ENCODE assay signal across 9 cellular contexts in the genomic region with DNA sequence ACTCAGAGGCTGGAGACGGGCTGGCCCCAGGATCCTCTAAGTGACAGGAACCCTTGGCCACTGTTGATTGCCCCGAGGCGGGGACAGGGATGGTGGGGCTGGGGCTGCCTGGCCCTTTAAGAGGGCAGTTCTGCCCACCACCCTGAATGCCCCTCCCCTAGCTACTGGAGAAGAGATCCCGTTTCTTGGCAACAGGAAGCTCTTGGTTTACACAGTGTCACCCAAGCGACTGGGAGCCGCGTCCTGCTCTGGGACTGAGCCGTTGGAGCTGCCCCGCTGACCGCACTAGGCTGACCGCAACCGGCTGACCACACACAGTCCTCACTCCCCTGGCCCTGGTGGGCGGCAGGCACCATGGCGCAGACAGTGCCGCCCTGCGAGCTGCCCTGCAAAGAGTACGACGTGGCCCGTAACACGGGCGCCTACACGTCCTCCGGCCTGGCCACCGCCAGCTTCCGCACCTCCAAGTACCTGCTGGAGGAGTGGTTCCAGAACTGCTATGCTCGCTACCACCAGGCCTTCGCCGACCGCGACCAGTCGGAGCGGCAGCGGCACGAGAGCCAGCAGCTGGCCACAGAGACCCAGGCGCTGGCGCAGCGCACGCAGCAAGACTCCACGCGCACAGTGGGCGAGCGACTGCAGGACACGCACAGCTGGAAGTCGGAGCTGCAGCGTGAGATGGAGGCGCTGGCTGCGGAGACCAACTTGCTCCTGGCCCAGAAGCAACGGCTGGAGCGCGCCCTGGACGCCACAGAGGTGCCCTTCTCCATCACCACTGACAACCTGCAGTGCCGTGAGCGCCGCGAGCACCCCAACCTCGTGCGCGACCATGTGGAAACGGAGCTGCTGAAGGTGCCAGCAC. TPM values are rescaled to one million over a fixed set of nuclear protein-coding genes. Genes with fewer than 3 reads are reported as not detected.
A peak's percentile ranks its signal among the peaks of the same experiment; 100 is the strongest.
DNase-seq lines count a peak whose midpoint lies in the region; ATAC-seq and TF ChIP-seq lines count a peak whose summit lies in the region.
"Had no signal": no experiment of that assay in that cellular context is flagged by ENCODE, and none has a peak within 500 bp of the region (broad histone marks: within the 10 kb centered on the region; RNA-seq: fewer than 3 reads in every experiment).

TSS of gene TEKT4 (plus strand) at position 205 of the 862 bp plus-strand sequence. CDS start at position 355, 150 bp downstream.

- intact Hi-C loops in colonic mucosa (cut with DNase I): no loop called here

- H3K9me3 ChIP-seq in iPS-20b (ENCODE audit: insufficient read depth, low read depth, low read length) (no peaks in the 10 kb centered on the region), skeletal muscle satellite cell (replicated peaks; ENCODE audit: low read length) (no peaks in the 10 kb centered on the region), colonic mucosa (no peaks in the 10 kb centered on the region)

- H3K4me2 ChIP-seq in skeletal muscle satellite cell (ENCODE audit: low read length): peak within 1 kb of the TSS; percentile 29

- H3K27me3 ChIP-seq in iPS-20b (ENCODE audit: insufficient read depth, low read length) (peaks cover 86% of the 10 kb centered on the region), skeletal muscle satellite cell (ENCODE audit: control insufficient read depth, insufficient read depth, low read length) (peaks cover 7% of the 10 kb centered on the region), colonic mucosa (peaks cover 6% of the 10 kb centered on the region)

- H3K4me1 ChIP-seq in iPS-20b (ENCODE audit: insufficient read depth, low read length): no peaks in the 10 kb centered on the region
- H3K4me1 ChIP-seq in skeletal muscle satellite cell (ENCODE audit: control insufficient read depth, insufficient read depth, low read length): no peaks in the 10 kb centered on the region
- no peaks in the 10 kb centered on the region for H3K4me1 ChIP-seq in colonic mucosa

- peak within 1 kb of the TSS; percentile 58 for H3K4me3 ChIP-seq in iPS-20b (ENCODE audit: low read length)
- H3K4me3 ChIP-seq in skeletal muscle satellite cell (ENCODE audit: low read length): no peak within 1 kb of the TSS
- H3K4me3 ChIP-seq in colonic mucosa: no peak within 1 kb of the TSS

- no peak for TF ChIP-seq CTCF in colonic mucosa (IDR thresholded peaks at IDR 0.05)

- H3K9ac ChIP-seq in iPS-20b (ENCODE audit: low read depth, low read length) (no peak within 1 kb of the TSS), skeletal muscle satellite cell (ENCODE audit: low read depth, low read length) (no peak within 1 kb of the TSS), colonic mucosa (ENCODE audit: low read depth in 2 of 2, low read length in 2 of 2) (no peak within 1 kb of the TSS)

- ATAC-seq in GM21515 (IDR thresholded peaks at IDR 0.05; ENCODE audit: unreplicated experiment): no peak
- ATAC-seq: effector memory CD8-positive, alpha-beta T cell had no signal

- DNase-seq in NCI-H2029 (lab: John Stamatoyannopoulos, UW) (peak; percentile 20), NCI-H2029 treated with DMSO at 0.1 percent for 48 hours (lab: John Stamatoyannopoulos, UW) (no peak), NCI-H748 (lab: John Stamatoyannopoulos, UW; ENCODE audit: unreplicated experiment) (peak; percentile 57), colonic mucosa (no peak)
- DNase-seq in activated T-cell treated with anti-CD3 and anti-CD28 coated beads, Interleukin-2, amount 50 U/mL, for 48 hours: no peak
- DNase-seq: effector memory CD8-positive, alpha-beta T cell had no signal

- H3K27ac ChIP-seq in iPS-20b (ENCODE audit: low read length) (no peak within 1 kb of the TSS), colonic mucosa (no peak within 1 kb of the TSS)

- H3K36me3 ChIP-seq in iPS-20b (ENCODE audit: insufficient read depth, low read depth, low read length): no peaks in the 10 kb centered on the region
- H3K36me3 ChIP-seq in skeletal muscle satellite cell (ENCODE audit: insufficient read depth, low read length): no peaks in the 10 kb centered on the region
- H3K36me3 ChIP-seq in colonic mucosa: no peaks in the 10 kb centered on the region

RNA-seq across cellular contexts. Expression of gene TEKT4, which starts in this region (rescaled TPM):
- not detected in 2 replicates for total RNA-seq in skeletal muscle satellite cell (2012; rRNA removed)
- not detected for total RNA-seq in colonic mucosa

Comparison
In these comparisons a context has a peak if more than half of its experiments do, and no peak if none do; other contexts are left out.
1. DNase-seq: peak in NCI-H2029 (single experiment) and NCI-H748 (single experiment); none in NCI-H2029 treated with DMSO at 0.1 percent for 48 hours (single experiment), activated T-cell treated with anti-CD3 and anti-CD28 coated beads, Interleukin-2, amount 50 U/mL, for 48 hours (0 of 2) and colonic mucosa (single experiment).